Comparison of ENCODE assay signal across 22 cellular contexts in the genomic region with DNA sequence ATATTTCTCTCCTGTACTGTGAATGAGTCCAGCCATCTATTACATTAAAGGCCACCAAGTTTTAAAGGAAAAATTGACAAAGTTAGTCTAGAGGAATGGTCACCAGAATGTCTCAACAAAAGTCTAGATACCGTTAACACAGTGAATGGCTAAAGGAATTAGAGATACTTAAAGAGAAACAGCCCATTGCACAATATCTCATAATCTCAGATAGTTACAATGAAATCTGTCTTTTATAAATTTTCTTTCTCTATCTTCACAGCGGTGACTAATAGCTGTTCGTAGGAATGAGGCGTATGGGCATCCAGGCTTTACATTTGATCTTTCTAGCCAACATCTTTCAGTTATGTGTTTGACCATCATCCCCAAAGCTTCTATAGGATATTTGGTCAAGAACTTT.
"Had no signal": no experiment of that assay in that cellular context is flagged by ENCODE, and none has a peak within 500 bp of the region (broad histone marks: within the 10 kb centered on the region; RNA-seq: fewer than 3 reads in every experiment).

No MANE protein-coding gene starts in this region.

- H3K9ac ChIP-seq: KMS-11, SK-N-SH had no signal

- H3K4me2 ChIP-seq: KMS-11, SK-N-SH had no signal

- H3K27ac ChIP-seq: HL-60, KMS-11, RWPE1 had no signal

- H3K9me3 ChIP-seq: SK-N-SH had no signal

- FAIRE-seq: HTR-8/SVneo had no signal

- ATAC-seq: Panc1, PC-3 had no signal

- DNase-seq: Kasumi-1, MM.1S, NCI-H1092 treated with DMSO at 0.1 percent for 48 hours, NCI-H1436, NCI-H187, NCI-H2029, NCI-H2081 treated with DMSO at 0.1 percent for 48 hours, NCI-H2171 treated with DMSO at 0.1 percent for 48 hours, NCI-H2227 treated with DMSO at 0.1 percent for 48 hours, NCI-H446, NCI-H510A, NCI-H524 treated with DMSO at 0.1 percent for 48 hours, NCI-H69, NCI-H774, PC-3, SHP77, SK-N-SH had no signal
